8 cellular contexts compared by ENCODE assay signal in the genomic region with DNA sequence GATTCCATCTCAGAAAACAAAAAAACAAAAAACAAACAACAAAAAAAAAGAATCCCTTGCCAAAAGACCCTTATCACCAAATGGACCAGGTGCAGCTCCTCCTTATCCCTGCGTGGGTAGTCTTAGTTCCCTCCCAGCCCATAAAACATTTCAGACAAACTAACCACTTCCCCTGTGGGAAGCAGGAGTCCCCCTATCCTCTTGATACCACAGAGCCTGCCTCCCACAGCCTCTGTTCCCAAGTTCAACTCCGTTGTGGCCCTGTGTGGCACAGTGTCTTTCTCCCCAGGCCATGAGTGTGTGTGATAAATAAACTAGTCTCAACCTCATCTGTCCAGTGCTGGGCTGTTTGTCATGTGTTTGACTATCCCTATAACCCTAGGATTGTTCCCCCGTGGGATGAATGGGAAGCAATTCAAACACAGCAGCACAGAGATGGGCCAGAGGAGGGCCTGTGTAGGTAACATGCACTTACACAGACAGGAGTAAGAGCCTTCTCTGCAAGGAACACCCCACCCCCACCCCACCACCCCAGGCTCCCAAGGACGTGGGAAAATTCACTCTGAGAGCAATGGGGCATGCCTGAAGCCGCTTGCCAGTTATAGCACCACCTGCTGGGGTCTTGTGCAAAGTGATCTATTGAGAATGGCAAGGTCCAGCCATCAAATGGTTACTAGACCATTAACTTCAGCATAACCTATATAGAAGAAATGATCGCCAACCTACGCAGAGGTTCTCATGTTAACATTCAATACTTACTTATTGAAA.
A peak's percentile ranks its signal among the peaks of the same experiment; 100 is the strongest.
DNase-seq lines count a peak whose midpoint lies in the region; ATAC-seq lines count a peak whose summit lies in the region.

No MANE protein-coding gene starts in this region.

- no peak overlapping the region for H3K4me3 ChIP-seq in neuronal stem cell (ENCODE audit: low read length in 2 of 2)

- H2BK15ac ChIP-seq in neuronal stem cell (ENCODE audit: low read length): no peak overlapping the region

- ATAC-seq in GM18519 (IDR thresholded peaks at IDR 0.05; ENCODE audit: low FRiP score, unreplicated experiment) (peak; percentile 42), HG02840 (IDR thresholded peaks at IDR 0.05; ENCODE audit: low FRiP score, unreplicated experiment) (no peak)

- H3K27me3 Mint-ChIP-seq in activated naive CD8-positive, alpha-beta T cell treated with anti-CD3 and anti-CD28 coated beads for 36 hours: peaks cover 3% of the 10 kb centered on the region

- H3K4me2 ChIP-seq in neuronal stem cell (ENCODE audit: insufficient read depth, low read length, poor library complexity, severe bottlenecking): no peak overlapping the region

- no peaks in the 10 kb centered on the region for H3K9me3 ChIP-seq in neuronal stem cell (replicated peaks in 1 of 2; ENCODE audit: control insufficient read depth in 2 of 2, insufficient read depth in 1 of 2, low read depth in 1 of 2, low read length in 2 of 2)

- no peak overlapping the region for H2AK5ac ChIP-seq in neuronal stem cell (ENCODE audit: low read depth, low read length)

- no peak overlapping the region for H2BK12ac ChIP-seq in neuronal stem cell (ENCODE audit: low read length)

- H2AFZ ChIP-seq in neuronal stem cell (ENCODE audit: low read length): no peak overlapping the region

- H3K27ac ChIP-seq in neuronal stem cell (replicated peaks; ENCODE audit: low read length): no peak overlapping the region

- H3K27ac Mint-ChIP-seq in activated naive CD8-positive, alpha-beta T cell treated with anti-CD3 and anti-CD28 coated beads for 36 hours: no peak overlapping the region

- H3K14ac ChIP-seq in neuronal stem cell (ENCODE audit: low read length): no peak overlapping the region

- no peak overlapping the region for H3K18ac ChIP-seq in neuronal stem cell (ENCODE audit: low read length)

- no peak overlapping the region for H3K9ac ChIP-seq in neuronal stem cell (ENCODE audit: low read depth, low read length, poor library complexity)

- no CpG with 5 or more reads among the region's 7 CpGs for WGBS in neuronal stem cell (ENCODE audit: extremely low coverage in 2 of 2, insufficient read length in 2 of 2, insufficient replicate concordance in 1 of 2), 2 donors

- H3K4me1 Mint-ChIP-seq in activated naive CD8-positive, alpha-beta T cell treated with anti-CD3 and anti-CD28 coated beads for 36 hours: no peaks in the 10 kb centered on the region

- no peak overlapping the region for H4K8ac ChIP-seq in neuronal stem cell (ENCODE audit: low read depth, low read length)

- no peaks in the 10 kb centered on the region for H3K27me3 ChIP-seq in neuronal stem cell (ENCODE audit: control insufficient read depth in 3 of 3, insufficient read depth in 3 of 3, low read depth in 1 of 3, low read length in 3 of 3)

- H3K79me1 ChIP-seq in neuronal stem cell (ENCODE audit: low read depth, low read length): no peaks in the 10 kb centered on the region

- peak; percentile 2 for DNase-seq in COLO668 (lab: John Stamatoyannopoulos, UW; ENCODE audit: unreplicated experiment)
- peak; percentile 29 for DNase-seq in HuH-7 (ENCODE audit: low spot score)
- peak; percentile 7 for DNase-seq in activated naive CD8-positive, alpha-beta T cell treated with anti-CD3 and anti-CD28 coated beads for 36 hours
- peak; percentile 26 for DNase-seq in neuronal stem cell (ENCODE audit: low spot score)
- DNase-seq in NCI-H526 treated with DMSO at 0.1 percent for 48 hours (lab: John Stamatoyannopoulos, UW): no peak
- no peak for DNase-seq in NCI-H446 treated with DMSO at 0.1 percent for 48 hours (lab: John Stamatoyannopoulos, UW)

- no peak overlapping the region for H2BK120ac ChIP-seq in neuronal stem cell (ENCODE audit: low read depth, low read length)

- H2BK5ac ChIP-seq in neuronal stem cell (ENCODE audit: low read length): no peak overlapping the region

- no peaks in the 10 kb centered on the region for H3K9me3 Mint-ChIP-seq in activated naive CD8-positive, alpha-beta T cell treated with anti-CD3 and anti-CD28 coated beads for 36 hours

- no peak overlapping the region for H4K91ac ChIP-seq in neuronal stem cell (ENCODE audit: low read depth, low read length, poor library complexity)

- no peak overlapping the region for H3K23ac ChIP-seq in neuronal stem cell (ENCODE audit: low read depth, low read length, poor library complexity)

- peaks cover 0 to 2% of the 10 kb centered on the region in 2 donors for H3K4me1 ChIP-seq in neuronal stem cell (ENCODE audit: control insufficient read depth in 2 of 2, insufficient read depth in 1 of 2, low read depth in 1 of 2, low read length in 2 of 2)

- no peak overlapping the region for H3K4ac ChIP-seq in neuronal stem cell (ENCODE audit: low read length)

- H3K4me3 Mint-ChIP-seq in activated naive CD8-positive, alpha-beta T cell treated with anti-CD3 and anti-CD28 coated beads for 36 hours: no peak overlapping the region

- H3K36me3 ChIP-seq in neuronal stem cell (replicated peaks in 1 of 2; ENCODE audit: control insufficient read depth in 2 of 2, insufficient read depth in 2 of 2, low read length in 2 of 2): no peaks in the 10 kb centered on the region

- H3K36me3 Mint-ChIP-seq in activated naive CD8-positive, alpha-beta T cell treated with anti-CD3 and anti-CD28 coated beads for 36 hours: no peaks in the 10 kb centered on the region

Comparison
In these comparisons a context has a peak if more than half of its experiments do, and no peak if none do; other contexts are left out.
1. DNase-seq: peak in COLO668 (single experiment), HuH-7 (single experiment), activated naive CD8-positive, alpha-beta T cell treated with anti-CD3 and anti-CD28 coated beads for 36 hours (single experiment) and neuronal stem cell (single experiment); none in NCI-H526 treated with DMSO at 0.1 percent for 48 hours (single experiment) and NCI-H446 treated with DMSO at 0.1 percent for 48 hours (single experiment).